Comparison of ENCODE assay signal across 18 cellular contexts in the genomic region with DNA sequence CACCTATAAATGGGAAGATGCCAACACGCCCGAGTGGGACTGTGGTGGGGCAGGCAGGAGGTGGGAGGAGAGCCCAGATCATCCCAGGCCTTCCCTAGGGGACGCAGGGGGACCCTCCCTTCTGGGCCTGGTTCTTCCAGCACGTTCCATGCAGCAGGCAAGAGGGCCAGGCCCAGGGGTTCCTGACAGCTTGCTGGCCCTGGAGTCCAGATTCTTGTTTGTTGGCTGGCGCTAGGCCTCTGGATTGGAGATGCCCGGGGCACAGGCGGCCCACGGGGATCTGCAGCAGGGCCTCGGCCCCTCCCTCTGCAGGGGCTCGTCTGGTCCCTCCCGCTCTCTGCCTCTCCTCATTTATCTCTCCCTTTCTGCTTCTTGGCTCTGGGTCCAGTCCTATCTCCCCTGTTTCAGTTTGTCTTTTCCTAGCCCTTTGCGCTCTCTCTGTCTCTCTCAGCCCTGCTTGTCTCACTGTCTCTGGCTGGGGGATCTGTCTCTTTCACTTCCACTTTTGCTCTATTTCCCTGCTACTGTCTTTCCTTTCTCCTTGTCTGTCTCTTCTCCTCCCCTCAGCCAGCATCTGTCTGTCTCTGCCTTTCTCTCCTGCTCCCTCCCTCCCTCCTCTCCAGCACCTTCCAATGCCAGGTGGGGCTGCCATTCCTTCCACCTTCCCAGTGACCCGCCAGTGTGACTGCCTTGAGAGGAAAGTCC. TPM values are rescaled to one million over a fixed set of nuclear protein-coding genes. Genes with fewer than 3 reads are reported as not detected.
DNase-seq lines count a peak whose midpoint lies in the region; ATAC-seq and TF ChIP-seq lines count a peak whose summit lies in the region.
"Had no signal": no experiment of that assay in that cellular context is flagged by ENCODE, and none has a peak within 500 bp of the region (broad histone marks: within the 10 kb centered on the region; RNA-seq: fewer than 3 reads in every experiment).

No MANE protein-coding gene starts in this region.

- TF ChIP-seq CTCF in nephron (IDR thresholded peaks at IDR 0.05; ENCODE audit: unreplicated experiment in 3 of 3): no peak
- TF ChIP-seq CTCF in upper lobe of right lung (IDR thresholded peaks at IDR 0.05): no peak

- 47 to 57% methylated on average over 10 to 13 of the region's 13 CpGs for WGBS in esophagus, 2 donors

- ATAC-seq in upper lobe of right lung (no peak), HG03460 (IDR thresholded peaks at IDR 0.05; ENCODE audit: unreplicated experiment) (no peak), HG03135 (IDR thresholded peaks at IDR 0.05; ENCODE audit: unreplicated experiment) (no peak)
- ATAC-seq: natural killer cell treated with Interleukin-12 subunit alpha and Interleukin-12 subunit beta and Interleukin-15 and Interleukin-18, amount 100 ng/mL, for 72 hours had no signal

- H3K27me3 Mint-ChIP-seq in nephron (ENCODE audit: low read depth): peaks cover 12% of the 10 kb centered on the region
- H3K27me3 Mint-ChIP-seq: CD4-positive, CD25-positive, alpha-beta regulatory T cell; natural killer cell treated with Interleukin-12 subunit alpha and Interleukin-12 subunit beta and Interleukin-15 and Interleukin-18, amount 100 ng/mL, for 72 hours had no signal

- H3K9me3 Mint-ChIP-seq in nephron: no peaks in the 10 kb centered on the region
- H3K9me3 Mint-ChIP-seq: CD4-positive, CD25-positive, alpha-beta regulatory T cell; GM23338; natural killer cell treated with Interleukin-12 subunit alpha and Interleukin-12 subunit beta and Interleukin-15 and Interleukin-18, amount 100 ng/mL, for 72 hours had no signal

- H3K27ac ChIP-seq in esophagus (ENCODE audit: low read depth in 2 of 2, low read length in 1 of 2): peak overlapping the region; percentile 3 to 43
- peak overlapping the region; percentile 81 for H3K27ac ChIP-seq in upper lobe of right lung
- H3K27ac ChIP-seq: brain microvascular endothelial cell had no signal

- intact Hi-C loops in upper lobe of right lung (cut with DNase I): no loop called here

- H3K27me3 ChIP-seq in esophagus (ENCODE audit: control insufficient read depth in 1 of 2, insufficient read depth in 2 of 2, low read length in 2 of 2) (no peaks in the 10 kb centered on the region), upper lobe of right lung (no peaks in the 10 kb centered on the region)
- H3K27me3 ChIP-seq: brain microvascular endothelial cell had no signal

- H3K36me3 ChIP-seq in esophagus (ENCODE audit: control insufficient read depth in 2 of 2, insufficient read depth in 2 of 2, low read length in 1 of 2) (no peaks in the 10 kb centered on the region), upper lobe of right lung (no peaks in the 10 kb centered on the region)
- H3K36me3 ChIP-seq: brain microvascular endothelial cell had no signal

- H3K4me3 Mint-ChIP-seq in nephron: no peak overlapping the region
- H3K4me3 Mint-ChIP-seq: CD4-positive, CD25-positive, alpha-beta regulatory T cell; GM23338; natural killer cell treated with Interleukin-12 subunit alpha and Interleukin-12 subunit beta and Interleukin-15 and Interleukin-18, amount 100 ng/mL, for 72 hours had no signal

- peaks cover 5 to 10% of the 10 kb centered on the region in 2 donors for H3K4me1 ChIP-seq in esophagus (ENCODE audit: control insufficient read depth in 2 of 2, insufficient read depth in 2 of 2, low read length in 1 of 2)
- peaks cover 58% of the 10 kb centered on the region for H3K4me1 ChIP-seq in upper lobe of right lung

- H3K4me1 Mint-ChIP-seq in nephron: peaks cover 45% of the 10 kb centered on the region
- H3K4me1 Mint-ChIP-seq: CD4-positive, CD25-positive, alpha-beta regulatory T cell had no signal

- DNase-seq in NOMO-1 treated with DMSO at 0.1 percent for 48 hours (lab: John Stamatoyannopoulos, UW; ENCODE audit: unreplicated experiment): peak; percentile 7
- DNase-seq in NOMO-1 treated with dmso at 0.1 percent for 144 hours (lab: John Stamatoyannopoulos, UW; ENCODE audit: unreplicated experiment): no peak
- DNase-seq in upper lobe of right lung: no peak
- DNase-seq in effector CD4-positive, alpha-beta T cell: no peak
- DNase-seq: activated naive CD4-positive, alpha-beta T cell; brain microvascular endothelial cell; CD4-positive, CD25-positive, alpha-beta regulatory T cell; NCI-H2081; NCI-H774; SHP77 had no signal

- peak overlapping the region in 2 of 3 experiments; percentile 31 to 61 for H3K27ac Mint-ChIP-seq in nephron
- H3K27ac Mint-ChIP-seq: CD4-positive, CD25-positive, alpha-beta regulatory T cell; GM23338; natural killer cell treated with Interleukin-12 subunit alpha and Interleukin-12 subunit beta and Interleukin-15 and Interleukin-18, amount 100 ng/mL, for 72 hours had no signal

- H3K36me3 Mint-ChIP-seq in nephron (ENCODE audit: low read depth): no peaks in the 10 kb centered on the region
- H3K36me3 Mint-ChIP-seq: CD4-positive, CD25-positive, alpha-beta regulatory T cell; natural killer cell treated with Interleukin-12 subunit alpha and Interleukin-12 subunit beta and Interleukin-15 and Interleukin-18, amount 100 ng/mL, for 72 hours had no signal

- H3K9me3 ChIP-seq in esophagus (ENCODE audit: control insufficient read depth in 2 of 2, insufficient read depth in 1 of 2, low read depth in 1 of 2, low read length in 1 of 2): no peaks in the 10 kb centered on the region
- no peaks in the 10 kb centered on the region for H3K9me3 ChIP-seq in upper lobe of right lung

- H3K4me3 ChIP-seq in esophagus (ENCODE audit: low read depth in 1 of 2, low read length in 2 of 2): no peak overlapping the region
- H3K4me3 ChIP-seq in upper lobe of right lung: peak overlapping the region; percentile 66
- H3K4me3 ChIP-seq: GM23338 had no signal

RNA-seq across cellular contexts. Expression of gene AQP1, which starts 1.1 kb away (rescaled TPM):
- 10 to 100 TPM; 28.9 to 49.8 TPM for polyA plus RNA-seq in esophagus
- total RNA-seq in upper lobe of right lung: 1,132 TPM
- total RNA-seq: MCF 10A; T-helper 2 cell treated with Interferon-gamma antibody and Interleukin-4, amounts not matched to agents 100 ng/mL and 5 ng/mL, for 36 hours had no signal
- polyA plus RNA-seq: CD4-positive, CD25-positive, alpha-beta regulatory T cell; GM23338 had no signal

RNA-seq across cellular contexts. Expression of gene GHRHR, which starts 53.2 kb away (rescaled TPM):
- not detected for polyA plus RNA-seq in esophagus
- not detected for total RNA-seq in upper lobe of right lung
- total RNA-seq: CD4-positive, CD25-positive, alpha-beta regulatory T cell; GM23338; MCF 10A; natural killer cell treated with Interleukin-12 subunit alpha and Interleukin-12 subunit beta and Interleukin-15 and Interleukin-18, amount 100 ng/mL, for 72 hours; T-helper 2 cell treated with Interferon-gamma antibody and Interleukin-4, amounts not matched to agents 100 ng/mL and 5 ng/mL, for 36 hours had no signal
- polyA plus RNA-seq: CD4-positive, CD25-positive, alpha-beta regulatory T cell had no signal
